26 cellular contexts compared by ENCODE assay signal in the genomic region with DNA sequence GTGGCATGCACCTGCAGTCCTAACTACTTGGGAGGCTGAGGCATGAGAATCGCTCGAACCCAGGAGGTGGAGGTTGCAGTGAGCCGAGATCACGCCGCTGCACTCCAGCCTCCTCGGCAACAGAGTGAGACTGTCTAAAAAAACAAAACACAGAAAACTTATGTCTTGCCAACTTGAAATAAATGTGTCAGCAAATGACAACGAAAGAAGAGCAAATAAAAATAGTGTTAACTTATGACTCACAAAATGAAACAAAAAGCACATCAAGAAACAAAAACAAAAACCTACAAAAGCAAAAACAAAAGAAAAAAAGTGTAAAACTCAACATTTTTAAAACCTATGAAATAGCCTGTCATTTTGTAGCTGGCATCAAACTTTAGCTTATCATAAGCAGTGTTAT.
"Had no signal": no experiment of that assay in that cellular context is flagged by ENCODE, and none has a peak within 500 bp of the region (broad histone marks: within the 10 kb centered on the region; RNA-seq: fewer than 3 reads in every experiment).

No MANE protein-coding gene starts in this region.

- FAIRE-seq: pancreas, small intestine had no signal

- H3K36me3 ChIP-seq: neutrophil, pancreas, right lobe of liver, sigmoid colon, stomach, thoracic aorta, thyroid gland, tibial nerve, upper lobe of left lung, uterus had no signal

- H3K4me3 ChIP-seq: pancreas, psoas muscle, right lobe of liver, sigmoid colon, stomach, thoracic aorta, thyroid gland, tibial nerve, upper lobe of left lung, uterus had no signal

- H3K27me3 ChIP-seq: neutrophil, pancreas, right lobe of liver, sigmoid colon, stomach, thyroid gland, tibial nerve, upper lobe of left lung, uterus had no signal

- H3K9me3 ChIP-seq: neutrophil, pancreas, psoas muscle, right lobe of liver, sigmoid colon, stomach, thoracic aorta, thyroid gland, tibial nerve, upper lobe of left lung, uterus had no signal

- DNase-seq: naive thymus-derived CD8-positive, alpha-beta T cell; nephron progenitor cell; nucleus accumbens; posterior cingulate gyrus; psoas muscle; right cardiac atrium; right lobe of liver; sigmoid colon; small intestine; stimulated activated CD4-positive, alpha-beta T cell treated with anti-CD3 and anti-CD28 coated beads, Interleukin-15, amount 100 ng/mL, for 24 hours; stimulated activated CD4-positive, alpha-beta T cell treated with anti-CD3 and anti-CD28 coated beads, Interleukin-2, amount 100 ng/mL, for 24 hours; stimulated activated CD4-positive, alpha-beta T cell treated with anti-CD3 and anti-CD28 coated beads, Interleukin-2, amount 100 ng/mL, for 48 hours; stimulated activated CD4-positive, alpha-beta T cell treated with anti-CD3 and anti-CD28 coated beads, Interleukin-4, amount 100 ng/mL, for 24 hours; stimulated activated naive B cell treated with anti-CD40 and anti-IgM and Interleukin-4, amounts not matched to agents 10 μg/mL and 1 μg/mL and 100 μg/mL, for 72 hours; stimulated activated naive CD4-positive, alpha-beta T cell treated with Interleukin-2 at 50 U/mL for 16 hours; stomach; thyroid gland; trophoblast cell; upper lobe of left lung; uterus had no signal

- H3K27ac ChIP-seq: neutrophil, pancreas, psoas muscle, right lobe of liver, sigmoid colon, stomach, thoracic aorta, thyroid gland, tibial nerve, upper lobe of left lung, uterus had no signal

- ATAC-seq: naive thymus-derived CD8-positive, alpha-beta T cell; natural killer cell treated with Interleukin-12 subunit alpha and Interleukin-12 subunit beta and Interleukin-15 and Interleukin-18, amount 100 ng/mL, for 72 hours; pancreas; psoas muscle; right cardiac atrium; right lobe of liver; stimulated activated effector memory CD8-positive, alpha-beta T cell treated with anti-CD3 and anti-CD28 coated beads, Interleukin-12 subunit alpha, Interleukin-12 subunit beta, amount 100 ng/mL, for 72 hours; stimulated activated naive B cell treated with anti-CD40 and anti-IgM and Interleukin-4, amounts not matched to agents 10 μg/mL and 1 μg/mL and 100 μg/mL, for 72 hours had no signal

- H3K4me1 ChIP-seq: pancreas, psoas muscle, right lobe of liver, sigmoid colon, stomach, thyroid gland, tibial nerve, upper lobe of left lung, uterus had no signal
